In the genomic region with DNA sequence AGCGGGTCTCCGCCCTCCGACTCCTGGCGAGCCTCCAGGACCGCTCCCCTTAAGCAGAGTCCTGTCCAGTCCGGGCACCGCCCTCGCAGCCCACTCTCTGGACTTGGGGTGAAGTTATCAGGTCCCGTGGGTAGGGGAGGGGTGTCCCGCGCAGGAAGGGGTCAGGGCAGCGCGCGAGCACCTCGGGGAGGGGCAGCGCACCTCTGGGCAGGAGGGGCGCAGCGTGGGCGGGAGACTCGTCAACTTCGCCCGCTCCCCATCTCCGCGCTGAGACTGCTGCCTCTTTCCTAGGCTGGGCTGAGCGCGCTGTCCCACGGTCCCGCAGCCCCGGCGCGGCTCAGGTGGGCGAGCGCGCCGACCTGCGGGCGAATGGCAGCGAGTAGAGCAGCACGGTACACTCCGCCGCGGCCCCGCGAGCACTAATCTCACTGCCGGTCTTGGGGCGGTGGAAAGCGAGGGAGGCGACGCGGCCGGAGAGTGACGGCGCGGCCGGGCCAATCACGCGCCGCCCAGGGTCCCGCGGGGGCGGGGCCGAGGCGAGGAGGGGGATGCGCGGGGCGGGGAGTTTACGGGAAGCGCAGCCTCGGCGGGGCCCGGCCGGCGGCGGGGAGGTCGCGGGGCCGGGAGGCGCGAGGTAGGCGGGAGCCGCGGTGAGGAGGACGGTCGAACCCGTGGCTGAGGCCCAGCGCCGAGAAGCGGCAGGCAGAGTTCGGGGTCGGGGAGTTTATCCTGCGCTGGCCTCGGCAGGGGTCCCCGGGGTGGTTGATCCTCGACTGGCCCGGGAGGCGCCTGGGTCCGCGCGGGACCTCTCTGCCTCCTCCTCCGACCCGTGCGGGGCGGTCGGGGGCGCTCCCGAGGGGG, we compare ENCODE assay signal across 8 cellular contexts. TPM values are rescaled to one million over a fixed set of nuclear protein-coding genes. Genes with fewer than 3 reads are reported as not detected.
DNase-seq lines count a peak whose midpoint lies in the region; ATAC-seq and TF ChIP-seq lines count a peak whose summit lies in the region.

Gene MAN1A1, minus strand, starts transcription at position 421 of the 861 bp plus-strand sequence. CDS start 696 bp downstream, outside the sequence.

- no peaks in the 10 kb centered on the region for H3K9me3 ChIP-seq in esophagus squamous epithelium

- peak within 1 kb of the TSS; percentile 90 to 96 (median 92) for H3K27ac ChIP-seq in esophagus squamous epithelium

- H3K4me1 Mint-ChIP-seq in Calu3 (ENCODE audit: low read depth, unreplicated experiment) (peaks cover 24% of the 10 kb centered on the region), naive B cell (peaks cover 44 to 63% (median 59%) of the 10 kb centered on the region in 3 donors)
- H3K4me1 Mint-ChIP-seq in stimulated activated memory B cell treated with anti-CD40 and anti-IgM and Interleukin-4, amounts not matched to agents 10 μg/mL and 1 μg/mL and 100 μg/mL, for 72 hours, result peaks cover 52% of the 10 kb centered on the region

- peak within 1 kb of the TSS; percentile 72 to 97 (median 90) for H3K4me3 ChIP-seq in esophagus squamous epithelium

- CTCF ChIA-PET in Calu3 (lab: Charles Lee), result interaction anchor here (1.0 to 1.5 kb wide), 3 partner anchors 201 to 220 kb away, joined by 3 to 9 read pairs (median 7); no protein-coding TSS in a partner anchor

- peaks cover 0 to 5% (median 0%) of the 10 kb centered on the region in 4 donors for H3K27me3 ChIP-seq in esophagus squamous epithelium

- H3K4me3 Mint-ChIP-seq in Calu3 (ENCODE audit: low read depth, unreplicated experiment) (peak within 1 kb of the TSS; percentile 77), naive B cell (peak within 1 kb of the TSS; percentile 85 to 96 (median 94))
- H3K4me3 Mint-ChIP-seq in stimulated activated memory B cell treated with anti-CD40 and anti-IgM and Interleukin-4, amounts not matched to agents 10 μg/mL and 1 μg/mL and 100 μg/mL, for 72 hours, result peak within 1 kb of the TSS; percentile 71

- DNase-seq in Calu3 (peak; percentile 85), GM20000 (ENCODE audit: low spot score) (peak; percentile 99), HS-5 (ENCODE audit: low read depth) (peak; percentile 39), esophagus squamous epithelium (lab: John Stamatoyannopoulos, UW) (peak; percentile 48), naive B cell (peak; percentile 95)
- peak; percentile 93 to 95 for DNase-seq in activated T-cell treated with anti-CD3 and anti-CD28 coated beads, Interleukin-2, amount 50 U/mL, for 48 hours

- peak; percentile 81 to 83 for ATAC-seq in naive B cell (ENCODE audit: low read depth in 2 of 2)
- peak; percentile 93 for ATAC-seq in stimulated activated memory B cell treated with anti-CD40 and anti-IgM and Interleukin-4, amounts not matched to agents 10 μg/mL and 1 μg/mL and 100 μg/mL, for 72 hours

- BruUV-seq in Calu3 (replicated peaks; lab: Mats Ljungman, UMichigan), result no TSS peak

- peak in 3 of 4 donors; percentile 83 to 99 (median 95) for TF ChIP-seq POLR2A in esophagus squamous epithelium (IDR thresholded peaks at IDR 0.05)

- no peak for TF ChIP-seq CTCF in Calu3 (IDR thresholded peaks at IDR 0.05; ENCODE audit: unreplicated experiment)
- TF ChIP-seq CTCF in GM20000 (IDR thresholded peaks at IDR 0.05; ENCODE audit: extremely low read depth, missing control alignments), result no peak
- no peak for TF ChIP-seq CTCF in esophagus squamous epithelium (IDR thresholded peaks at IDR 0.05)

- WGBS in esophagus squamous epithelium, 2 donors, result 0% methylated on average over 2 of the region's 106 CpGs; no CpG with 5 or more reads in 1 of the 2 donors

- intact Hi-C loops in Calu3 (cut with micrococcal nuclease; ENCODE audit: unreplicated experiment), result loop anchor here (1.0 to 10.0 kb wide), 4 partner anchors 95 to 393 kb away; no protein-coding TSS in a partner anchor
- intact Hi-C loops in esophagus squamous epithelium (cut with DNase I), result loop anchor here (10.0 kb wide), 1 partner anchor 205 kb away; no protein-coding TSS in a partner anchor

- H3K9me3 Mint-ChIP-seq in Calu3 (ENCODE audit: low read depth, unreplicated experiment) (no peaks in the 10 kb centered on the region), naive B cell (no peaks in the 10 kb centered on the region)
- no peaks in the 10 kb centered on the region for H3K9me3 Mint-ChIP-seq in stimulated activated memory B cell treated with anti-CD40 and anti-IgM and Interleukin-4, amounts not matched to agents 10 μg/mL and 1 μg/mL and 100 μg/mL, for 72 hours

- H3K36me3 Mint-ChIP-seq in Calu3 (ENCODE audit: insufficient read depth, unreplicated experiment) (peaks cover 30% of the 10 kb centered on the region), naive B cell (no peaks in the 10 kb centered on the region)
- H3K36me3 Mint-ChIP-seq in stimulated activated memory B cell treated with anti-CD40 and anti-IgM and Interleukin-4, amounts not matched to agents 10 μg/mL and 1 μg/mL and 100 μg/mL, for 72 hours, result peaks cover 5% of the 10 kb centered on the region

- H3K27me3 Mint-ChIP-seq in Calu3 (ENCODE audit: unreplicated experiment) (no peaks in the 10 kb centered on the region), naive B cell (no peaks in the 10 kb centered on the region)
- H3K27me3 Mint-ChIP-seq in stimulated activated memory B cell treated with anti-CD40 and anti-IgM and Interleukin-4, amounts not matched to agents 10 μg/mL and 1 μg/mL and 100 μg/mL, for 72 hours, result no peaks in the 10 kb centered on the region

- no peaks in the 10 kb centered on the region for H3K36me3 ChIP-seq in esophagus squamous epithelium

- peaks cover 0 to 72% (median 12%) of the 10 kb centered on the region in 3 donors for H3K4me1 ChIP-seq in esophagus squamous epithelium

- H3K27ac Mint-ChIP-seq in Calu3 (ENCODE audit: unreplicated experiment) (peak within 1 kb of the TSS; percentile 49), naive B cell (peak within 1 kb of the TSS; percentile 92 to 95 (median 94))
- H3K27ac Mint-ChIP-seq in stimulated activated memory B cell treated with anti-CD40 and anti-IgM and Interleukin-4, amounts not matched to agents 10 μg/mL and 1 μg/mL and 100 μg/mL, for 72 hours, result peak within 1 kb of the TSS; percentile 83

TF ChIP-seq in PFSK-1, 5 proteins besides CTCF, POLR2A, EP300 and RAD21:
- TF ChIP-seq, protein P1, sequence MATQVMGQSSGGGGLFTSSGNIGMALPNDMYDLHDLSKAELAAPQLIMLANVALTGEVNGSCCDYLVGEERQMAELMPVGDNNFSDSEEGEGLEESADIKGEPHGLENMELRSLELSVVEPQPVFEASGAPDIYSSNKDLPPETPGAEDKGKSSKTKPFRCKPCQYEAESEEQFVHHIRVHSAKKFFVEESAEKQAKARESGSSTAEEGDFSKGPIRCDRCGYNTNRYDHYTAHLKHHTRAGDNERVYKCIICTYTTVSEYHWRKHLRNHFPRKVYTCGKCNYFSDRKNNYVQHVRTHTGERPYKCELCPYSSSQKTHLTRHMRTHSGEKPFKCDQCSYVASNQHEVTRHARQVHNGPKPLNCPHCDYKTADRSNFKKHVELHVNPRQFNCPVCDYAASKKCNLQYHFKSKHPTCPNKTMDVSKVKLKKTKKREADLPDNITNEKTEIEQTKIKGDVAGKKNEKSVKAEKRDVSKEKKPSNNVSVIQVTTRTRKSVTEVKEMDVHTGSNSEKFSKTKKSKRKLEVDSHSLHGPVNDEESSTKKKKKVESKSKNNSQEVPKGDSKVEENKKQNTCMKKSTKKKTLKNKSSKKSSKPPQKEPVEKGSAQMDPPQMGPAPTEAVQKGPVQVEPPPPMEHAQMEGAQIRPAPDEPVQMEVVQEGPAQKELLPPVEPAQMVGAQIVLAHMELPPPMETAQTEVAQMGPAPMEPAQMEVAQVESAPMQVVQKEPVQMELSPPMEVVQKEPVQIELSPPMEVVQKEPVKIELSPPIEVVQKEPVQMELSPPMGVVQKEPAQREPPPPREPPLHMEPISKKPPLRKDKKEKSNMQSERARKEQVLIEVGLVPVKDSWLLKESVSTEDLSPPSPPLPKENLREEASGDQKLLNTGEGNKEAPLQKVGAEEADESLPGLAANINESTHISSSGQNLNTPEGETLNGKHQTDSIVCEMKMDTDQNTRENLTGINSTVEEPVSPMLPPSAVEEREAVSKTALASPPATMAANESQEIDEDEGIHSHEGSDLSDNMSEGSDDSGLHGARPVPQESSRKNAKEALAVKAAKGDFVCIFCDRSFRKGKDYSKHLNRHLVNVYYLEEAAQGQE (IDR thresholded peaks at IDR 0.05; ENCODE audit: insufficient read depth in 1 of 2, low read depth in 2 of 2, low read length in 2 of 2), result peak in 1 of 2 experiments; percentile 35; a peak in 1 of 4 replicates
- TF ChIP-seq SIN3A (IDR thresholded peaks at IDR 0.05; ENCODE audit: borderline replicate concordance, insufficient read depth, low read length), result no peak
- peak; percentile 95 for TF ChIP-seq FOXP2 (optimal IDR thresholded peaks at IDR 0.05; ENCODE audit: borderline replicate concordance, extremely low read depth, extremely low read length, insufficient read depth)
- peak; percentile 92 for TF ChIP-seq TAF1 (IDR thresholded peaks at IDR 0.05; ENCODE audit: borderline replicate concordance, insufficient read depth, low read length)
- TF ChIP-seq POLR2AphosphoS5 (IDR thresholded peaks at IDR 0.05; ENCODE audit: low read depth, low read length), result peak; percentile 92

RNA-seq across cellular contexts. Expression of gene MAN1A1, which starts in this region (rescaled TPM):
- total RNA-seq in Calu3 (2022), result 13.3 and 13.7 TPM in 2 replicates
- polyA plus RNA-seq in PFSK-1 (2012; ENCODE audit: insufficient read length, low read depth), result 29.8 TPM
- total RNA-seq in esophagus squamous epithelium, result 10 to 100 TPM in 2 of 4 donors, 1 to 10 TPM in 2; 6.3 to 92.3 (median 22.4) TPM
- polyA plus RNA-seq in naive B cell (ENCODE audit: low read depth in 6 of 6), result 10 to 100 TPM; 14.2 to 23.1 (median 19.0) TPM

Comparison
In these comparisons a context has a peak if more than half of its experiments do, and no peak if none do; other contexts are left out.
1. Peak in every context shown above with its lines: DNase-seq, ATAC-seq, H3K4me3 ChIP-seq and H3K27ac ChIP-seq.
2. DNase-seq: peak in every context shown above with its lines; median percentile 99 in GM20000; 95 in naive B cell; 94 in activated T-cell treated with anti-CD3 and anti-CD28 coated beads, Interleukin-2, amount 50 U/mL, for 48 hours; 85 in Calu3; 48 in esophagus squamous epithelium; 39 in HS-5.